ENCODE assay signal across 8 cellular contexts in the genomic region with DNA sequence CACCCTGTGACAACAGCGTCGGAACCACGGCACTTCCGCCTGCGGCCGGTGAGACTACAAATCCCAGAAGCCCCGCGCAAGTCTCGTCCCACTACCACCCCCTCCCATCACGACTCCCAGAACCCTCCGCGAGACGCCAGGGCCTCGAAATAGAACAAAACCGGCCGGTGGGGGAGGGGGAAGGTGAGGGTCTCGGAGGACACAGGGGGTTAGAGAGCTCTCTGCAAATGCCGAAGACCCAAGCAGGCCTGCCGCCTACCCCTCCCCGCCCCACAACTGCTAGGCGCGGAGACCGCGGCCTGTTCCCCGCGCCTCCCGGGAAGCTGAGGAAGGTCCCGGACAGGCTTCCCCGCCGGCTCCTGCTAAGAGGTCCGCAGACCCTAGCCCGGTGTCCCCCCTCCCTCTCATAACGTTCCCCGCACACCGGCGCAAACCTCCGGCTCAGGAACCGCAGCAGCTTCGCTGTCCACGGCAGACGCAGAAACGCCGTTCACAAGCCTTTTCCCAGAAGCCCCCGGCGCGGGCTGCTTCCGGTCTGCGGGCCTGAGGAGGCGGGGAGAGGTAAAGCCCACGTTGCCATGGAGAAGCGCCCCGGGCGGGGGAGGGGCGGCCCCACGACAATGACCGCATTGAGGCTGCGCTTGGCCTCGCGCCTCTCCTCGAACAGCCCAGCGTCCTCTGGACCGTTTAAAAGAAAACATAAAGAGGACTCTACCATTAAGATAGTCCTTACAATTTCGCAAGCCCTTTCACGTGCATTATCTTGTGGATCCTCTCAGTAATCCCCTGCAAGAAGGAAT. TPM values are rescaled to one million over a fixed set of nuclear protein-coding genes. Genes with fewer than 3 reads are reported as not detected.
A peak's percentile ranks its signal among the peaks of the same experiment; 100 is the strongest.
DNase-seq lines count a peak whose midpoint lies in the region; ATAC-seq and TF ChIP-seq lines count a peak whose summit lies in the region.

ZNF24 (minus strand) TSS at position 485 of the 800 bp plus-strand sequence. CDS start 3,770 bp downstream, outside the sequence.

- H3K27ac Mint-ChIP-seq in activated CD4-positive, alpha-beta T cell treated with anti-CD3 and anti-CD28 coated beads for 36 hours: peak within 1 kb of the TSS; percentile 94

- peaks cover 38% of the 10 kb centered on the region for H3K4me1 Mint-ChIP-seq in activated CD4-positive, alpha-beta T cell treated with anti-CD3 and anti-CD28 coated beads for 36 hours

- no peaks in the 10 kb centered on the region for H3K27me3 Mint-ChIP-seq in activated CD4-positive, alpha-beta T cell treated with anti-CD3 and anti-CD28 coated beads for 36 hours

- peak within 1 kb of the TSS; percentile 86 for H3K4me3 Mint-ChIP-seq in activated CD4-positive, alpha-beta T cell treated with anti-CD3 and anti-CD28 coated beads for 36 hours

- DNase-seq in Ammon's horn (ENCODE audit: low spot score) (peak; percentile 96), GM19238 (ENCODE audit: insufficient read length, low spot score) (peak; percentile 91), NCI-H524 (lab: John Stamatoyannopoulos, UW) (peak; percentile 62 to 91), choroid plexus epithelial cell (ENCODE audit: low read depth) (peak; percentile 95), kidney glomerular epithelial cell (lab: John Stamatoyannopoulos, UW) (peak; percentile 91)
- peak; percentile 96 for DNase-seq in activated CD4-positive, alpha-beta T cell treated with anti-CD3 and anti-CD28 coated beads for 36 hours
- peak; percentile 73 to 85 for DNase-seq in stimulated activated CD4-positive, alpha-beta T cell treated with anti-CD3 and anti-CD28 coated beads, Interleukin-1b, Interleukin-23, amount 100 ng/mL, for 1 hour (ENCODE audit: low read depth in 2 of 2)

- peak; percentile 92 for ATAC-seq in HG03442 (IDR thresholded peaks at IDR 0.05; ENCODE audit: unreplicated experiment)
- ATAC-seq in activated CD4-positive, alpha-beta T cell treated with anti-CD3 and anti-CD28 coated beads for 36 hours: peak; percentile 93

- H3K9me3 Mint-ChIP-seq in activated CD4-positive, alpha-beta T cell treated with anti-CD3 and anti-CD28 coated beads for 36 hours (ENCODE audit: low read depth): no peaks in the 10 kb centered on the region

- no peak for TF ChIP-seq CTCF in choroid plexus epithelial cell (conservative IDR thresholded peaks at IDR 0.05; ENCODE audit: low read depth, low read length)

- peaks cover 21% of the 10 kb centered on the region for H3K36me3 Mint-ChIP-seq in activated CD4-positive, alpha-beta T cell treated with anti-CD3 and anti-CD28 coated beads for 36 hours (ENCODE audit: low read depth)

- intact Hi-C loops in activated CD4-positive, alpha-beta T cell treated with anti-CD3 and anti-CD28 coated beads for 36 hours (cut with DNase I, micrococcal nuclease): loop anchor here (1.0 to 5.0 kb wide), 14 partner anchors 33 to 785 kb away; partner anchors contain the start of genes MAPRE2 (in 2 of the 2), ZNF397 (in 2 of the 2), ZSCAN30 (in 2 of the 2) and ELP2 (in 1 of the 2)

- peak within 1 kb of the TSS; percentile 95 for H3K4me3 ChIP-seq in choroid plexus epithelial cell (ENCODE audit: low read depth, low read length)

- CTCF ChIA-PET in activated CD4-positive, alpha-beta T cell treated with anti-CD3 and anti-CD28 coated beads for 36 hours (lab: Charles Lee): interaction anchor here (0.9 to 3.5 kb wide), 5 partner anchors 11 to 118 kb away, joined by 3 to 14 read pairs (median 4); no protein-coding TSS in a partner anchor

- POLR2A ChIA-PET in activated CD4-positive, alpha-beta T cell treated with anti-CD3 and anti-CD28 coated beads for 36 hours (lab: Charles Lee): interaction anchor here (1.1 to 1.5 kb wide), 3 partner anchors 54 to 134 kb away, joined by 3 read pairs; partner anchors contain the start of genes ZNF397 and ZSCAN30

RNA-seq across cellular contexts. Expression of gene ZNF24, which starts in this region (rescaled TPM):
- 10 to 100 TPM; 31.7 to 50.9 TPM for total RNA-seq in activated CD4-positive, alpha-beta T cell treated with anti-CD3 and anti-CD28 coated beads for 36 hours

Comparison
In these comparisons a context has a peak if more than half of its experiments do, and no peak if none do; other contexts are left out.
1. Peak in every context shown above with its lines: DNase-seq, ATAC-seq and H3K4me3 ChIP-seq.